Comparison of ENCODE assay signal across 2 cellular contexts in the genomic region with DNA sequence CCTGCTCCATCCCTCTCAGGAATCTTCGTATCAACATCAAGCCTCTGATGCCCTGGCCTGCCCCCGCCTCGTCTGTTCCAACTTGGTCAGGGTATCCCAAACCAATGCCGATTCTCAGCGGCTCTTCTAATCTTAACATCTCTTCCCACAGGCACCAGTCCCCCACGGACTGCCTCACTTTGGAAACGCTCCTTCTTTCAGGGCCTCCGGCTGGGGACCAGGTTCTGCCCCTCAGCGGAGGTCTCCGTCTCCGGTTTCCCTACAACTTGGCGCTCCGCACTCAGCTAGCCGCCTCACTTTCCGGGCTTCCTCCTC.
TF ChIP-seq lines count a peak whose summit lies in the region.

No MANE protein-coding gene starts in this region.

TF ChIP-seq in HEK293, 187 proteins besides CTCF, POLR2A, EP300 and RAD21 (continues in another document):
- TF ChIP-seq GLIS1 (tag by site-specific recombination; IDR thresholded peaks at IDR 0.05) (peak; percentile 79), ZNF600 (tag by site-specific recombination; IDR thresholded peaks at IDR 0.05) (peak; percentile 11; the same call in 1 of the 2 replicates), ZSCAN23 (tag by site-specific recombination; IDR thresholded peaks at IDR 0.05) (no peak), ZNF335 (tag by site-specific recombination; conservative IDR thresholded peaks at IDR 0.05) (no peak), ZNF350 (tag by site-specific recombination; IDR thresholded peaks at IDR 0.05) (no peak), ZNF544 (tag by site-specific recombination; IDR thresholded peaks at IDR 0.05) (no peak), ZBTB8A (tag by site-specific recombination; IDR thresholded peaks at IDR 0.05) (no peak), ZNF514 (tag by site-specific recombination; IDR thresholded peaks at IDR 0.05) (no peak), MYNN (tag by site-specific recombination; IDR thresholded peaks at IDR 0.05; ENCODE audit: borderline replicate concordance) (no peak), ZNF596 (tag by site-specific recombination; IDR thresholded peaks at IDR 0.05) (no peak), ZNF624 (tag by site-specific recombination; IDR thresholded peaks at IDR 0.05) (no peak), ZNF501 (tag by site-specific recombination; IDR thresholded peaks at IDR 0.05) (no peak), SP7 (tag by site-specific recombination; IDR thresholded peaks at IDR 0.05) (no peak), ZNF621 (tag by site-specific recombination; IDR thresholded peaks at IDR 0.05) (no peak), ZBTB17 (tag by site-specific recombination; IDR thresholded peaks at IDR 0.05) (peak; percentile 23), ZSCAN30 (tag by site-specific recombination; IDR thresholded peaks at IDR 0.05) (no peak), ZNF473 (tag by site-specific recombination; IDR thresholded peaks at IDR 0.05) (no peak), ZNF629 (tag by site-specific recombination; IDR thresholded peaks at IDR 0.05) (no peak), ZNF76 (tag by site-specific recombination; IDR thresholded peaks at IDR 0.05; ENCODE audit: borderline replicate concordance, low read depth) (no peak), ZNF18 (tag by site-specific recombination; IDR thresholded peaks at IDR 0.05) (no peak), ZNF701 (tag by site-specific recombination; IDR thresholded peaks at IDR 0.05) (no peak), ZNF747 (tag by site-specific recombination; IDR thresholded peaks at IDR 0.05) (no peak), ZNF639 (tag by site-specific recombination; IDR thresholded peaks at IDR 0.05) (no peak), ZNF530 (tag by site-specific recombination; IDR thresholded peaks at IDR 0.05; ENCODE audit: low read depth) (no peak), SALL2 (tag by site-specific recombination; IDR thresholded peaks at IDR 0.05; ENCODE audit: borderline replicate concordance) (no peak), YY2 (tag by site-specific recombination; IDR thresholded peaks at IDR 0.05) (no peak), FEZF1 (tag by site-specific recombination; IDR thresholded peaks at IDR 0.05) (no peak), BCL11B (tag by site-specific recombination; IDR thresholded peaks at IDR 0.05; ENCODE audit: low read depth) (no peak)
- TF ChIP-seq, protein P1, sequence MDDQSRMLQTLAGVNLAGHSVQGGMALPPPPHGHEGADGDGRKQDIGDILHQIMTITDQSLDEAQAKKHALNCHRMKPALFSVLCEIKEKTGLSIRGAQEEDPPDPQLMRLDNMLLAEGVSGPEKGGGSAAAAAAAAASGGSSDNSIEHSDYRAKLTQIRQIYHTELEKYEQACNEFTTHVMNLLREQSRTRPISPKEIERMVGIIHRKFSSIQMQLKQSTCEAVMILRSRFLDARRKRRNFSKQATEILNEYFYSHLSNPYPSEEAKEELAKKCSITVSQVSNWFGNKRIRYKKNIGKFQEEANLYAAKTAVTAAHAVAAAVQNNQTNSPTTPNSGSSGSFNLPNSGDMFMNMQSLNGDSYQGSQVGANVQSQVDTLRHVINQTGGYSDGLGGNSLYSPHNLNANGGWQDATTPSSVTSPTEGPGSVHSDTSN (CRISPR knock-in tag; IDR thresholded peaks at IDR 0.05) = no peak
- TF ChIP-seq, protein P2, sequence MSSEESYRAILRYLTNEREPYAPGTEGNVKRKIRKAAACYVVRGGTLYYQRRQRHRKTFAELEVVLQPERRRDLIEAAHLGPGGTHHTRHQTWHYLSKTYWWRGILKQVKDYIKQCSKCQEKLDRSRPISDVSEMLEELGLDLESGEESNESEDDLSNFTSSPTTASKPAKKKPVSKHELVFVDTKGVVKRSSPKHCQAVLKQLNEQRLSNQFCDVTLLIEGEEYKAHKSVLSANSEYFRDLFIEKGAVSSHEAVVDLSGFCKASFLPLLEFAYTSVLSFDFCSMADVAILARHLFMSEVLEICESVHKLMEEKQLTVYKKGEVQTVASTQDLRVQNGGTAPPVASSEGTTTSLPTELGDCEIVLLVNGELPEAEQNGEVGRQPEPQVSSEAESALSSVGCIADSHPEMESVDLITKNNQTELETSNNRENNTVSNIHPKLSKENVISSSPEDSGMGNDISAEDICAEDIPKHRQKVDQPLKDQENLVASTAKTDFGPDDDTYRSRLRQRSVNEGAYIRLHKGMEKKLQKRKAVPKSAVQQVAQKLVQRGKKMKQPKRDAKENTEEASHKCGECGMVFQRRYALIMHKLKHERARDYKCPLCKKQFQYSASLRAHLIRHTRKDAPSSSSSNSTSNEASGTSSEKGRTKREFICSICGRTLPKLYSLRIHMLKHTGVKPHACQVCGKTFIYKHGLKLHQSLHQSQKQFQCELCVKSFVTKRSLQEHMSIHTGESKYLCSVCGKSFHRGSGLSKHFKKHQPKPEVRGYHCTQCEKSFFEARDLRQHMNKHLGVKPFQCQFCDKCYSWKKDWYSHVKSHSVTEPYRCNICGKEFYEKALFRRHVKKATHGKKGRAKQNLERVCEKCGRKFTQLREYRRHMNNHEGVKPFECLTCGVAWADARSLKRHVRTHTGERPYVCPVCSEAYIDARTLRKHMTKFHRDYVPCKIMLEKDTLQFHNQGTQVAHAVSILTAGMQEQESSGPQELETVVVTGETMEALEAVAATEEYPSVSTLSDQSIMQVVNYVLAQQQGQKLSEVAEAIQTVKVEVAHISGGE (tag by site-specific recombination; conservative IDR thresholded peaks at IDR 0.05; ENCODE audit: low read depth) = 0 out of 2 replicates have a peak, but pooled peaks have one; percentile 8

TF ChIP-seq in HepG2, 621 proteins besides CTCF, POLR2A, EP300 and RAD21:
- TF ChIP-seq ZNF557 (CRISPR knock-in tag; IDR thresholded peaks at IDR 0.05) (no peak), HIVEP1 (CRISPR knock-in tag; IDR thresholded peaks at IDR 0.05) (0 out of 2 replicates have a peak, but pooled peaks have one; percentile 9)
TF ChIP-seq in HepG2: peak in this region for 1.
